In genomic region chr3:112074616-112075497, GRCh38 we compare ENCODE assay signal across 8 cellular contexts. TPM values are rescaled to one million over a fixed set of nuclear protein-coding genes. Genes with fewer than 3 reads are reported as not detected.
DNase-seq lines count a peak whose midpoint lies in the region; ATAC-seq and TF ChIP-seq lines count a peak whose summit lies in the region.

No MANE protein-coding gene starts in this region.

- DNase-seq in GM04503 (ENCODE audit: low read depth), result peak; percentile 78
- peak; percentile 89 for DNase-seq in HCEC 1CT
- peak; percentile 51 to 76 for DNase-seq in NCI-H187 (lab: John Stamatoyannopoulos, UW)
- DNase-seq in activated CD8-positive, alpha-beta T cell treated with anti-CD3 and anti-CD28 coated beads, Interleukin-2, amount 10 ng/mL, durations not matched to agents 7 days and 5 days, result peak; percentile 51
- no peak for DNase-seq in right cardiac atrium
- peak; percentile 60 for DNase-seq in transverse colon
- DNase-seq in midbrain (lab: John Stamatoyannopoulos, UW), result no peak

- H3K4me3 ChIP-seq in right cardiac atrium (ENCODE audit: low read length) (no peak overlapping the region), transverse colon (peak overlapping the region in 1 of 4 donors; percentile 25)

- 60% methylated on average over 6 of the region's 6 CpGs for WGBS in right cardiac atrium
- WGBS in transverse colon (ENCODE audit: low coverage in 1 of 2), 2 donors, result 35 to 39% methylated on average over 2 to 6 of the region's 6 CpGs

- peak overlapping the region; percentile 11 for H3K27ac Mint-ChIP-seq in activated CD8-positive, alpha-beta T cell treated with anti-CD3 and anti-CD28 coated beads, Interleukin-2, amount 10 ng/mL, durations not matched to agents 7 days and 5 days

- H3K9me3 ChIP-seq in right cardiac atrium (ENCODE audit: control insufficient read depth, low read length) (no peaks in the 10 kb centered on the region), transverse colon (no peaks in the 10 kb centered on the region)

- H3K4me1 ChIP-seq in right cardiac atrium (ENCODE audit: control insufficient read depth, insufficient read depth, low read length) (no peaks in the 10 kb centered on the region), transverse colon (peaks cover 3 to 33% (median 10%) of the 10 kb centered on the region in 4 donors)

- H3K36me3 ChIP-seq in transverse colon, result no peaks in the 10 kb centered on the region

- H3K4me1 Mint-ChIP-seq in activated CD8-positive, alpha-beta T cell treated with anti-CD3 and anti-CD28 coated beads, Interleukin-2, amount 10 ng/mL, durations not matched to agents 7 days and 5 days (ENCODE audit: low read depth), result peaks cover 42% of the 10 kb centered on the region

- TF ChIP-seq POLR2A in transverse colon (IDR thresholded peaks at IDR 0.05), result peak; percentile 36

- peaks cover 5% of the 10 kb centered on the region for H3K36me3 Mint-ChIP-seq in activated CD8-positive, alpha-beta T cell treated with anti-CD3 and anti-CD28 coated beads, Interleukin-2, amount 10 ng/mL, durations not matched to agents 7 days and 5 days (ENCODE audit: low read depth)

- H3K9me3 Mint-ChIP-seq in activated CD8-positive, alpha-beta T cell treated with anti-CD3 and anti-CD28 coated beads, Interleukin-2, amount 10 ng/mL, durations not matched to agents 7 days and 5 days (ENCODE audit: insufficient read depth), result no peaks in the 10 kb centered on the region

- peaks cover 5% of the 10 kb centered on the region for H3K27me3 Mint-ChIP-seq in activated CD8-positive, alpha-beta T cell treated with anti-CD3 and anti-CD28 coated beads, Interleukin-2, amount 10 ng/mL, durations not matched to agents 7 days and 5 days (ENCODE audit: low read depth)

- H3K27me3 ChIP-seq in right cardiac atrium (ENCODE audit: control insufficient read depth, insufficient read depth) (peaks cover 3% of the 10 kb centered on the region), transverse colon (no peaks in the 10 kb centered on the region)

- TF ChIP-seq CTCF in transverse colon (IDR thresholded peaks at IDR 0.05), result no peak

- CTCF ChIA-PET in activated CD8-positive, alpha-beta T cell treated with anti-CD3 and anti-CD28 coated beads, Interleukin-2, amount 10 ng/mL, durations not matched to agents 7 days and 5 days (lab: Charles Lee), result no interaction called here

- ATAC-seq in activated CD8-positive, alpha-beta T cell treated with anti-CD3 and anti-CD28 coated beads, Interleukin-2, amount 10 ng/mL, durations not matched to agents 7 days and 5 days, result peak; percentile 91
- ATAC-seq in right cardiac atrium (peak; percentile 56 to 80), HG03097 (IDR thresholded peaks at IDR 0.05; ENCODE audit: low FRiP score, unreplicated experiment) (no peak)

- H3K27ac ChIP-seq in right cardiac atrium (ENCODE audit: low read length) (no peak overlapping the region), transverse colon (peak overlapping the region; percentile 78 to 84 (median 82))

- intact Hi-C loops in right cardiac atrium (cut with DNase I), result no loop called here
- intact Hi-C loops in transverse colon (cut with DNase I; ENCODE audit: low total_unique reads), result no loop called here

- in situ Hi-C loops in transverse colon (cut with MboI; ENCODE audit: low pct_ligation_motif_present in 1 of 4, low pct_unique_long_range_greater_than_20kb in 1 of 4, low sequenced_read_pairs in 3 of 4), result no loop called here

- TF ChIP-seq EP300 in transverse colon (IDR thresholded peaks at IDR 0.05; ENCODE audit: low read depth), result no peak

- POLR2A ChIA-PET in activated CD8-positive, alpha-beta T cell treated with anti-CD3 and anti-CD28 coated beads, Interleukin-2, amount 10 ng/mL, durations not matched to agents 7 days and 5 days (lab: Charles Lee), result no interaction called here

- peak overlapping the region; percentile 33 for H3K4me3 Mint-ChIP-seq in activated CD8-positive, alpha-beta T cell treated with anti-CD3 and anti-CD28 coated beads, Interleukin-2, amount 10 ng/mL, durations not matched to agents 7 days and 5 days

RNA-seq across cellular contexts. Expression of gene C3orf52, which starts 11.3 kb away (rescaled TPM):
- 1 to 10 TPM; 2.3 to 2.5 TPM for total RNA-seq in activated CD8-positive, alpha-beta T cell treated with anti-CD3 and anti-CD28 coated beads, Interleukin-2, amount 10 ng/mL, durations not matched to agents 7 days and 5 days
- total RNA-seq in right cardiac atrium (1 to 10 TPM; 1.1 to 4.4 (median 1.2) TPM), transverse colon (10 to 100 TPM; 26.9 to 65.7 (median 47.1) TPM)
- polyA plus RNA-seq in right cardiac atrium, result 0.48 TPM

RNA-seq across cellular contexts. Expression of gene TMPRSS7, which starts 40.3 kb away (rescaled TPM):
- not detected for total RNA-seq in activated CD8-positive, alpha-beta T cell treated with anti-CD3 and anti-CD28 coated beads, Interleukin-2, amount 10 ng/mL, durations not matched to agents 7 days and 5 days
- total RNA-seq in right cardiac atrium (not detected), transverse colon (not detected)
- polyA plus RNA-seq in right cardiac atrium, result not detected

RNA-seq across cellular contexts. Expression of gene GCSAM, which starts 58.2 kb away (rescaled TPM):
- total RNA-seq in activated CD8-positive, alpha-beta T cell treated with anti-CD3 and anti-CD28 coated beads, Interleukin-2, amount 10 ng/mL, durations not matched to agents 7 days and 5 days, result 1 to 10 TPM; 5.6 to 6.9 TPM
- total RNA-seq in right cardiac atrium, result under 1 TPM in 1 of 4 donors, not detected in 3; 0.29 TPM
- polyA plus RNA-seq in right cardiac atrium, result not detected
- total RNA-seq in transverse colon, result under 1 TPM in 2 of 4 donors, not detected in 2; 0.64 to 0.68 TPM

Comparison
In these comparisons a context has a peak if more than half of its experiments do, and no peak if none do; other contexts are left out.
1. DNase-seq: peak in GM04503 (single experiment), HCEC 1CT (single experiment), NCI-H187 (2 of 2), activated CD8-positive, alpha-beta T cell treated with anti-CD3 and anti-CD28 coated beads, Interleukin-2, amount 10 ng/mL, durations not matched to agents 7 days and 5 days (single experiment) and transverse colon (single experiment); none in right cardiac atrium (0 of 3) and midbrain (single experiment).
2. RNA of gene C3orf52, which starts 11.3 kb away (total RNA-seq): 26.9 to 65.7 TPM in transverse colon; 2.3 to 2.5 TPM in activated CD8-positive, alpha-beta T cell treated with anti-CD3 and anti-CD28 coated beads, Interleukin-2, amount 10 ng/mL, durations not matched to agents 7 days and 5 days and 1.1 to 4.4 TPM in right cardiac atrium; every median in the first group is over 4 times any median in the second.